Comparison of ENCODE assay signal across 29 cellular contexts in the genomic region with DNA sequence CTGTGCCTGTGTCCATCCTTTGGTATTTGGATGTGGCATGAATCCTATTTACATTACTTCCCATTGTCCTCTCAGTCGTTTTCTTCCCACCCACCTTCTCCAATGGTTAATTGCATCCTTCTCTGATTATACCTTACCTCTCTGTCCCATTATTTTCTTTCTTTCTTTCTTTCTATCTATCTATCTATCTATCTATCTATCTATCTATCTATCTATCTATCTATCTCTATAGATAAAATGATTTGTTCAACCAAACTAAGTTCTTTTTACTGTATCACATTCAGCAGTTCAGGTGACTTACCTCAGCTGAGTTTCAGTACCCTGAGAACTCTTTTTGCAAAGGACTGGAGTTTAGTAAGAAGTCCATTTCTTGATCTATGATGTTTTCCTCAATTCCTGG.
A peak's percentile ranks its signal among the peaks of the same experiment; 100 is the strongest.
DNase-seq lines count a peak whose midpoint lies in the region; ATAC-seq, FAIRE-seq and TF ChIP-seq lines count a peak whose summit lies in the region.
"Had no signal": no experiment of that assay in that cellular context is flagged by ENCODE, and none has a peak within 500 bp of the region (broad histone marks: within the 10 kb centered on the region; RNA-seq: fewer than 3 reads in every experiment).

No MANE protein-coding gene starts in this region.

- no peak overlapping the region for H3K9ac ChIP-seq in K562 (ENCODE audit: insufficient read depth in 1 of 2, low read depth in 2 of 2, low read length in 2 of 2)
- H3K9ac ChIP-seq: BLaER1; BLaER1 treated with 17β-estradiol and CSF1 and Interleukin-3, amounts not matched to agents 10 nM and 100 nM had no signal

- POLR2A ChIA-PET in K562 (lab: Yijun Ruan, JAX): no interaction called here

- TF ChIP-seq EP300 in K562 (IDR thresholded peaks at IDR 0.05; ENCODE audit: low read length): no peak

- intact Hi-C loops in K562 (cut with micrococcal nuclease): no loop called here

- TF ChIP-seq CTCF in K562 (IDR thresholded peaks at IDR 0.05 in 2 of 3, conservative IDR thresholded peaks at IDR 0.05 in 1 of 3; ENCODE audit: insufficient read depth in 2 of 3, low read depth in 1 of 3, low read length in 3 of 3): no peak

- FAIRE-seq in K562 (lab: Jason Lieb, UNC): no peak
- FAIRE-seq: A204.1, A549, D721Med had no signal

- TF ChIP-seq RAD21 in K562 (CRISPR knock-in tag; conservative IDR thresholded peaks at IDR 0.05 in 1 of 2, IDR thresholded peaks at IDR 0.05 in 1 of 2): no peak

- no peak for TF ChIP-seq POLR2A in K562 (conservative IDR thresholded peaks at IDR 0.05)

- no peaks in the 10 kb centered on the region for H3K79me2 ChIP-seq in K562 (ENCODE audit: control insufficient read depth, insufficient read depth, low read length)

- no TSS peak for BruUV-seq in K562 (replicated peaks; lab: Mats Ljungman, UMichigan)

- H3K27ac ChIP-seq in K562 (ENCODE audit: extremely low read depth, low read depth, low read length): no peak overlapping the region
- H3K27ac ChIP-seq: 22Rv1; A549; BLaER1; BLaER1 treated with 17β-estradiol and CSF1 and Interleukin-3, amounts not matched to agents 10 nM and 100 nM; C4-2B had no signal

- H3K9me3 ChIP-seq in K562 (replicated peaks; ENCODE audit: control insufficient read depth, insufficient read depth, low read depth, low read length): no peaks in the 10 kb centered on the region
- H3K9me3 ChIP-seq: A549; BE2C; BLaER1; BLaER1 treated with 17β-estradiol and CSF1 and Interleukin-3, amounts not matched to agents 10 nM and 100 nM; Caco-2 had no signal

- H3K27me3 ChIP-seq in K562 (ENCODE audit: control insufficient read depth in 2 of 2, insufficient read depth in 2 of 2, low read length in 2 of 2): no peaks in the 10 kb centered on the region
- H3K27me3 ChIP-seq: BE2C; BLaER1; BLaER1 treated with 17β-estradiol and CSF1 and Interleukin-3, amounts not matched to agents 10 nM and 100 nM had no signal

- 0% methylated on average over 1 of the region's 1 CpG for WGBS in K562 (ENCODE audit: insufficient coverage, low coverage, missing lambda C conversion rate)

- CTCF ChIA-PET in K562 (lab: Yijun Ruan, JAX; ENCODE audit: low intra/inter-chr PET ratio): no interaction called here

- no peak overlapping the region for H3K4me3 ChIP-seq in K562
- H3K4me3 ChIP-seq: A549; BLaER1; BLaER1 treated with 17β-estradiol and CSF1 and Interleukin-3, amounts not matched to agents 10 nM and 100 nM had no signal

- H3K4me1 ChIP-seq in K562 (replicated peaks in 1 of 2; ENCODE audit: control insufficient read depth in 2 of 2, insufficient read depth in 2 of 2, low read length in 2 of 2): no peaks in the 10 kb centered on the region
- H3K4me1 ChIP-seq: A549; BE2C; BLaER1; BLaER1 treated with 17β-estradiol and CSF1 and Interleukin-3, amounts not matched to agents 10 nM and 100 nM; Caco-2 had no signal

- ATAC-seq in K562: no peak
- ATAC-seq: A549; CD8-positive, alpha-beta T cell had no signal

- no peak overlapping the region for H3K4me2 ChIP-seq in K562 (ENCODE audit: insufficient read depth, low read length)
- H3K4me2 ChIP-seq: A549; BLaER1; BLaER1 treated with 17β-estradiol and CSF1 and Interleukin-3, amounts not matched to agents 10 nM and 100 nM had no signal

- no peaks in the 10 kb centered on the region for H3K9me1 ChIP-seq in K562 (ENCODE audit: control insufficient read depth, insufficient read depth, low read length)

- DNase-seq in K562 (ENCODE audit: extremely low read depth in 1 of 4, low spot score in 3 of 4) (no peak), kidney tubule cell (ENCODE audit: low spot score) (no peak)
- DNase-seq: 8988T; ACHN; AML-193; BE2C; C1 segment of cervical spinal cord; Caco-2; Calu3; CD4-positive, alpha-beta memory T cell; CD4-positive, alpha-beta T cell; CD4-positive, CD25-positive, alpha-beta regulatory T cell; CD8-positive, alpha-beta memory T cell; CD8-positive, alpha-beta T cell; COR-L47; DMS 273 treated with DMSO at 0.1 percent for 48 hours; DMS153; DMS53; DMS79; DMS79 treated with DMSO at 0.1 percent for 48 hours; DND-41; EL had no signal

- in situ Hi-C loops in K562 (cut with MboI): no loop called here

- no peak overlapping the region for H2AFZ ChIP-seq in K562 (ENCODE audit: low read depth, low read length)

- H3K36me3 ChIP-seq in K562 (ENCODE audit: control insufficient read depth, insufficient read depth, low read length): no peaks in the 10 kb centered on the region
- H3K36me3 ChIP-seq: BE2C; BLaER1; BLaER1 treated with 17β-estradiol and CSF1 and Interleukin-3, amounts not matched to agents 10 nM and 100 nM had no signal

- H4K20me1 ChIP-seq in K562 (replicated peaks; ENCODE audit: control insufficient read depth, insufficient read depth, low read length): no peaks in the 10 kb centered on the region
- H4K20me1 ChIP-seq: BLaER1; BLaER1 treated with 17β-estradiol and CSF1 and Interleukin-3, amounts not matched to agents 10 nM and 100 nM had no signal

TF ChIP-seq in K562, 482 proteins besides CTCF, POLR2A, EP300 and RAD21:
- TF ChIP-seq HDAC1 (IDR thresholded peaks at IDR 0.05): no peak
- TF ChIP-seq HDAC3 (IDR thresholded peaks at IDR 0.05; ENCODE audit: borderline replicate concordance, partially characterized antibody): no peak
- no peak for TF ChIP-seq NFRKB (IDR thresholded peaks at IDR 0.05; ENCODE audit: low read depth)
- TF ChIP-seq KLF10 (CRISPR knock-in tag; IDR thresholded peaks at IDR 0.05): no peak
- no peak for TF ChIP-seq ZNF23 (CRISPR knock-in tag; IDR thresholded peaks at IDR 0.05)
- no peak for TF ChIP-seq NFXL1 (CRISPR knock-in tag; IDR thresholded peaks at IDR 0.05)
- TF ChIP-seq GABPB2 (CRISPR knock-in tag; conservative IDR thresholded peaks at IDR 0.05): no peak
- no peak for TF ChIP-seq ARNT (IDR thresholded peaks at IDR 0.05)
- TF ChIP-seq DACH1 (IDR thresholded peaks at IDR 0.05; ENCODE audit: partially characterized antibody): peak; percentile 93
- no peak for TF ChIP-seq BDP1 (IDR thresholded peaks at IDR 0.05; ENCODE audit: insufficient read depth, insufficient read length)
- TF ChIP-seq ZNF347 (CRISPR knock-in tag; IDR thresholded peaks at IDR 0.05; ENCODE audit: low read depth): no peak
- 0 out of 2 replicates have a peak, but pooled peaks have one; percentile 13 for TF ChIP-seq GATA2 (CRISPR knock-in tag; IDR thresholded peaks at IDR 0.05)
- TF ChIP-seq GATAD2B (IDR thresholded peaks at IDR 0.05; ENCODE audit: borderline replicate concordance): peak; percentile 34; the same call in 1 of the 2 replicates
- no peak for TF ChIP-seq ZBTB1 (CRISPR knock-in tag; IDR thresholded peaks at IDR 0.05; ENCODE audit: borderline replicate concordance, low read depth)
- TF ChIP-seq ETV6 (IDR thresholded peaks at IDR 0.05; ENCODE audit: borderline replicate concordance in 1 of 2, low read depth in 2 of 2, low read length in 1 of 2): no peak
- TF ChIP-seq ETV6 (CRISPR knock-in tag; IDR thresholded peaks at IDR 0.05; ENCODE audit: borderline replicate concordance): no peak
